17 cellular contexts compared by ENCODE assay signal in the genomic region with DNA sequence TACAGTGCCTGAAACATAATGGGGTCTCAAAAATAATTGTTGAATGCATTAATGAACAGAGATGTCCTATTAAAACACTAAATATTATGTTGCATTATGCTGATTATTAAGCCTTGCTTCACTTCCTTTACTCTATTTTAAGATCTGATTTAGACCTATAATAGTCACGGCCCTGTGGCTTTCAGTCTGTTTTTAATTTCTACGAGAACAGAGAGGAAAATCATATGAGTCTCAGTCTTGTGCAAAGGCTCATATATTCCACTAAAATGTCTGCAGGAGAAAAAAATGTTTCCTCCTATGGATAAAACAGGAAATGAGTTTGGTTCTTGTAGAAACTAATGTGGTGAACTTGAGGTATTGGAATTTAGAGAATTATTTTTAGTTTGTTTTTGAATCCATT.
A peak's percentile ranks its signal among the peaks of the same experiment; 100 is the strongest.
DNase-seq lines count a peak whose midpoint lies in the region; ATAC-seq, FAIRE-seq and TF ChIP-seq lines count a peak whose summit lies in the region.
"Had no signal": no experiment of that assay in that cellular context is flagged by ENCODE, and none has a peak within 500 bp of the region (broad histone marks: within the 10 kb centered on the region; RNA-seq: fewer than 3 reads in every experiment).

No MANE protein-coding gene starts in this region.

- H2BK120ac ChIP-seq in mesenchymal stem cell (ENCODE audit: low read depth, low read length) = no peak overlapping the region

- H3K27ac ChIP-seq in OCI-LY1 (ENCODE audit: low read depth, low read length, poor library complexity, severe bottlenecking) (peak overlapping the region; percentile 72), mesenchymal stem cell (ENCODE audit: low read length, poor library complexity, severe bottlenecking) (no peak overlapping the region), osteoblast (ENCODE audit: low read depth, low read length) (no peak overlapping the region)
- H3K27ac ChIP-seq: cardiac muscle cell, VCaP had no signal

- H3K4me3 Mint-ChIP-seq in T-cell = no peak overlapping the region
- H3K4me3 Mint-ChIP-seq: activated T-helper 17 cell treated with anti-CD3 and anti-CD28 coated beads, Interleukin-2, amount 50 U/mL, for 72 hours; memory B cell; stimulated activated effector memory CD8-positive, alpha-beta T cell treated with anti-CD3 and anti-CD28 coated beads, Interleukin-12 subunit alpha, Interleukin-12 subunit beta, amount 100 ng/mL, for 72 hours had no signal

- H3K23ac ChIP-seq in mesenchymal stem cell (ENCODE audit: low read length in 2 of 2) = no peak overlapping the region

- no peaks in the 10 kb centered on the region for H3K9me3 Mint-ChIP-seq in T-cell
- H3K9me3 Mint-ChIP-seq: activated T-helper 17 cell treated with anti-CD3 and anti-CD28 coated beads, Interleukin-2, amount 50 U/mL, for 72 hours; memory B cell had no signal

- POLR2A ChIA-PET in T-cell (lab: Charles Lee) = no interaction called here

- peak; percentile 60 for FAIRE-seq in GM18507 (lab: Jason Lieb, UNC)

- no peak overlapping the region for H3K18ac ChIP-seq in mesenchymal stem cell (ENCODE audit: low read depth in 1 of 2, low read length in 2 of 2)

- no peak overlapping the region for H2BK12ac ChIP-seq in mesenchymal stem cell (ENCODE audit: low read length in 2 of 2)

- WGBS in mesenchymal stem cell = 35% methylated on average over 2 of the region's 2 CpGs

- H3K79me2 ChIP-seq in OCI-LY1 (ENCODE audit: insufficient read depth, low read length) = no peaks in the 10 kb centered on the region
- no peaks in the 10 kb centered on the region for H3K79me2 ChIP-seq in osteoblast (ENCODE audit: insufficient read depth, low read length)

- no peaks in the 10 kb centered on the region for H3K36me3 ChIP-seq in OCI-LY1 (ENCODE audit: insufficient read depth, low read length)
- no peaks in the 10 kb centered on the region for H3K36me3 ChIP-seq in mesenchymal stem cell (ENCODE audit: control insufficient read depth in 1 of 2, insufficient read depth in 2 of 2, low read depth in 1 of 2, low read length in 2 of 2)
- no peaks in the 10 kb centered on the region for H3K36me3 ChIP-seq in osteoblast (ENCODE audit: insufficient read depth, low read length)
- H3K36me3 ChIP-seq: cardiac muscle cell, Peyer's patch had no signal

- peaks cover 0 to 5% of the 10 kb centered on the region in 2 donors for H3K27me3 Mint-ChIP-seq in T-cell

- H3K4me2 ChIP-seq in OCI-LY1 (ENCODE audit: low read length) (peak overlapping the region; percentile 55), mesenchymal stem cell (ENCODE audit: low read length, poor library complexity, severe bottlenecking) (no peak overlapping the region), osteoblast (ENCODE audit: insufficient read depth, low read length) (no peak overlapping the region)

- peak; percentile 24 for ATAC-seq in HG02798 (IDR thresholded peaks at IDR 0.05; ENCODE audit: poor library complexity, unreplicated experiment)
- ATAC-seq in T-cell (replicated peaks in 1 of 4) = no peak
- ATAC-seq: activated T-helper 17 cell treated with anti-CD3 and anti-CD28 coated beads, Interleukin-2, amount 50 U/mL, for 72 hours; stimulated activated effector memory CD8-positive, alpha-beta T cell treated with anti-CD3 and anti-CD28 coated beads, Interleukin-12 subunit alpha, Interleukin-12 subunit beta, amount 100 ng/mL, for 72 hours had no signal

- no peaks in the 10 kb centered on the region for H4K20me1 ChIP-seq in OCI-LY1 (ENCODE audit: insufficient read depth, low read length)
- H4K20me1 ChIP-seq in osteoblast (ENCODE audit: insufficient read depth, low read length) = no peaks in the 10 kb centered on the region

- H3K4me3 ChIP-seq in OCI-LY1 (ENCODE audit: low read depth, low read length, poor library complexity, severe bottlenecking) (no peak overlapping the region), mesenchymal stem cell (ENCODE audit: insufficient read depth in 1 of 2, low read depth in 1 of 2, low read length in 2 of 2) (no peak overlapping the region), osteoblast (ENCODE audit: insufficient read depth, low read length) (no peak overlapping the region)
- H3K4me3 ChIP-seq: cardiac muscle cell, Peyer's patch had no signal

- no peaks in the 10 kb centered on the region for H3K9me2 ChIP-seq in OCI-LY1 (ENCODE audit: low read depth, low read length)

- H4K8ac ChIP-seq in mesenchymal stem cell (ENCODE audit: low read length) = no peak overlapping the region

- H3K4ac ChIP-seq in mesenchymal stem cell (ENCODE audit: low read depth in 1 of 2, low read length in 2 of 2) = no peak overlapping the region

- no peak overlapping the region for H4K91ac ChIP-seq in mesenchymal stem cell (ENCODE audit: low read length)

- H3K4me1 Mint-ChIP-seq in T-cell = peaks cover 0 to 3% (median 0%) of the 10 kb centered on the region in 3 donors
- H3K4me1 Mint-ChIP-seq: activated T-helper 17 cell treated with anti-CD3 and anti-CD28 coated beads, Interleukin-2, amount 50 U/mL, for 72 hours; stimulated activated effector memory CD8-positive, alpha-beta T cell treated with anti-CD3 and anti-CD28 coated beads, Interleukin-12 subunit alpha, Interleukin-12 subunit beta, amount 100 ng/mL, for 72 hours had no signal

- no peak overlapping the region for H3K27ac Mint-ChIP-seq in T-cell
- H3K27ac Mint-ChIP-seq: activated T-helper 17 cell treated with anti-CD3 and anti-CD28 coated beads, Interleukin-2, amount 50 U/mL, for 72 hours; memory B cell; stimulated activated effector memory CD8-positive, alpha-beta T cell treated with anti-CD3 and anti-CD28 coated beads, Interleukin-12 subunit alpha, Interleukin-12 subunit beta, amount 100 ng/mL, for 72 hours had no signal

- H3K36me3 Mint-ChIP-seq in T-cell = no peaks in the 10 kb centered on the region
- H3K36me3 Mint-ChIP-seq: memory B cell; stimulated activated effector memory CD8-positive, alpha-beta T cell treated with anti-CD3 and anti-CD28 coated beads, Interleukin-12 subunit alpha, Interleukin-12 subunit beta, amount 100 ng/mL, for 72 hours had no signal

- H3K9ac ChIP-seq in OCI-LY1 (ENCODE audit: low read length) = peak overlapping the region; percentile 27; the same call in 1 of the 2 replicates
- no peak overlapping the region for H3K9ac ChIP-seq in mesenchymal stem cell (ENCODE audit: low read length)

- TF ChIP-seq CTCF in OCI-LY1 (IDR thresholded peaks at IDR 0.05; ENCODE audit: low read length) (no peak), osteoblast (IDR thresholded peaks at IDR 0.05; ENCODE audit: extremely low read depth, low read depth, low read length) (no peak)

- no peak overlapping the region for H2BK5ac ChIP-seq in mesenchymal stem cell (ENCODE audit: low read depth, low read length, poor library complexity, severe bottlenecking)

- H3K4me1 ChIP-seq in OCI-LY1 (ENCODE audit: insufficient read depth, low read length, severe bottlenecking) (peaks cover 44% of the 10 kb centered on the region), mesenchymal stem cell (ENCODE audit: control insufficient read depth, insufficient read depth, low read depth, low read length) (peaks cover 3% of the 10 kb centered on the region), osteoblast (ENCODE audit: insufficient read depth, low read length) (no peaks in the 10 kb centered on the region)
- H3K4me1 ChIP-seq: Peyer's patch had no signal

- no peak overlapping the region for H2AK5ac ChIP-seq in mesenchymal stem cell (ENCODE audit: low read length, severe bottlenecking)

- DNase-seq in GM18507 (ENCODE audit: extremely low spot score, insufficient read length, low read depth) (no peak), mesenchymal stem cell (peak; percentile 35), cerebellar cortex (ENCODE audit: low spot score) (no peak), T-cell (no peak), osteoblast (ENCODE audit: insufficient read length, low spot score, missing footprints) (no peak)
- DNase-seq: effector CD8-positive, alpha-beta T cell; hippocampal formation; NCI-H2029; NCI-H524 treated with DMSO at 0.1 percent for 48 hours; Peyer's patch had no signal

- H3K14ac ChIP-seq in mesenchymal stem cell (ENCODE audit: low read length in 2 of 2) = no peak overlapping the region

- no peak overlapping the region for H2AFZ ChIP-seq in OCI-LY1 (ENCODE audit: low read length)
- no peak overlapping the region for H2AFZ ChIP-seq in mesenchymal stem cell (ENCODE audit: low read depth, low read length)
- H2AFZ ChIP-seq in osteoblast (ENCODE audit: low read length) = no peak overlapping the region

- CTCF ChIA-PET in T-cell (lab: Charles Lee) = no interaction called here

- H2BK15ac ChIP-seq in mesenchymal stem cell (ENCODE audit: low read depth, poor library complexity, severe bottlenecking) = no peak overlapping the region

- H3K27me3 ChIP-seq in OCI-LY1 (ENCODE audit: insufficient read depth, low read length) (no peaks in the 10 kb centered on the region), mesenchymal stem cell (ENCODE audit: control insufficient read depth in 1 of 2, insufficient read depth in 1 of 2, low read length in 2 of 2) (no peaks in the 10 kb centered on the region), osteoblast (ENCODE audit: insufficient read depth, low read length) (no peaks in the 10 kb centered on the region)
- H3K27me3 ChIP-seq: cardiac muscle cell, Peyer's patch had no signal

- no peaks in the 10 kb centered on the region for H3K79me1 ChIP-seq in mesenchymal stem cell (replicated peaks; ENCODE audit: low read length, poor library complexity, severe bottlenecking)

- H3K9me3 ChIP-seq in OCI-LY1 (ENCODE audit: low read length) (no peaks in the 10 kb centered on the region), mesenchymal stem cell (ENCODE audit: control insufficient read depth, low read length) (no peaks in the 10 kb centered on the region), osteoblast (ENCODE audit: low read depth, low read length) (no peaks in the 10 kb centered on the region)
- H3K9me3 ChIP-seq: Peyer's patch had no signal

- no peaks in the 10 kb centered on the region for H3F3A ChIP-seq in OCI-LY1 (ENCODE audit: insufficient read depth, low read length)
